8 cellular contexts compared by ENCODE assay signal in genomic region chr12:122951979-122952892, GRCh38. TPM values are rescaled to one million over a fixed set of nuclear protein-coding genes. Genes with fewer than 3 reads are reported as not detected.
DNase-seq lines count a peak whose midpoint lies in the region; ATAC-seq and TF ChIP-seq lines count a peak whose summit lies in the region.

No MANE protein-coding gene starts in this region.

- ATAC-seq in activated B cell treated with CpG ODN at 0.5 μM for 24 hours (ENCODE audit: low read depth) = peak; percentile 96
- ATAC-seq in left colon = peak; percentile 83
- no peak for ATAC-seq in GM18519 (IDR thresholded peaks at IDR 0.05; ENCODE audit: low FRiP score, unreplicated experiment)

- no peak overlapping the region for H3K4me3 Mint-ChIP-seq in activated B cell treated with CpG ODN at 0.5 μM for 24 hours

- H3K27me3 Mint-ChIP-seq in activated B cell treated with CpG ODN at 0.5 μM for 24 hours = no peaks in the 10 kb centered on the region

- peak; percentile 89 for TF ChIP-seq CTCF in HFF-Myc (IDR thresholded peaks at IDR 0.05; ENCODE audit: low read depth, low read length, missing control alignments)
- TF ChIP-seq CTCF in activated B cell treated with CpG ODN at 0.5 μM for 24 hours (IDR thresholded peaks at IDR 0.05) = peak; percentile 79
- peak; percentile 90 for TF ChIP-seq CTCF in cardiac fibroblast (IDR thresholded peaks at IDR 0.05; ENCODE audit: low read depth, low read length)

- H3K4me3 ChIP-seq in HFF-Myc (replicated peaks; ENCODE audit: low read depth, low read length) = no peak overlapping the region
- H3K4me3 ChIP-seq in cardiac fibroblast (replicated peaks in 1 of 2; ENCODE audit: low read depth in 2 of 2, low read length in 2 of 2) = no peak overlapping the region

- H3K36me3 Mint-ChIP-seq in activated B cell treated with CpG ODN at 0.5 μM for 24 hours (ENCODE audit: low read depth) = no peaks in the 10 kb centered on the region

- peak overlapping the region; percentile 18 for H3K27ac Mint-ChIP-seq in activated B cell treated with CpG ODN at 0.5 μM for 24 hours

- peaks cover 24% of the 10 kb centered on the region for H3K4me1 Mint-ChIP-seq in activated B cell treated with CpG ODN at 0.5 μM for 24 hours

- H3K9me3 Mint-ChIP-seq in activated B cell treated with CpG ODN at 0.5 μM for 24 hours = no peaks in the 10 kb centered on the region

- CTCF ChIA-PET in activated B cell treated with CpG ODN at 0.5 μM for 24 hours (lab: Charles Lee) = interaction anchor here (0.6 to 11.6 kb wide), 17 partner anchors 63 to 316 kb away, joined by 3 to 145 read pairs (median 4); no protein-coding TSS in a partner anchor

- intact Hi-C loops in activated B cell treated with CpG ODN at 0.5 μM for 24 hours (cut with micrococcal nuclease) = loop anchor here (1.0 to 2.0 kb wide), 5 partner anchors 72 to 315 kb away; no protein-coding TSS in a partner anchor
- intact Hi-C loops in left colon (cut with DNase I, micrococcal nuclease) = loop anchor here (5.0 kb wide), 3 partner anchors 90 to 160 kb away; no protein-coding TSS in a partner anchor

- POLR2A ChIA-PET in activated B cell treated with CpG ODN at 0.5 μM for 24 hours (lab: Charles Lee) = interaction anchor here (0.5 to 1.7 kb wide), 8 partner anchors 22 to 159 kb away, joined by 3 to 8 read pairs (median 4); partner anchors contain the start of gene OGFOD2

- DNase-seq in GDM1 (lab: John Stamatoyannopoulos, UW) (peak; percentile 53), HFF-Myc (ENCODE audit: extremely low read depth, low read depth) (no peak), NCI-H2029 treated with DMSO at 0.1 percent for 48 hours (lab: John Stamatoyannopoulos, UW) (peak; percentile 12), activated B cell treated with CpG ODN at 0.5 μM for 24 hours (peak; percentile 60), cardiac fibroblast (ENCODE audit: low read depth in 2 of 2) (peak; percentile 77 to 80), left colon (peak; percentile 81 to 84)
- DNase-seq in stimulated activated CD4-positive, alpha-beta T cell treated with anti-CD3 and anti-CD28 coated beads, Interleukin-4, amount 100 ng/mL, for 1 hour = peak; percentile 71

RNA-seq across cellular contexts. Expression of gene ABCB9, which starts 14.0 kb away (rescaled TPM):
- total RNA-seq in activated B cell treated with CpG ODN at 0.5 μM for 24 hours = 2.0 and 4.6 TPM in 2 replicates
- 1 to 10 TPM; 4.6 to 4.9 TPM for total RNA-seq in left colon

RNA-seq across cellular contexts. Expression of gene OGFOD2, which starts 22.8 kb away (rescaled TPM):
- total RNA-seq in activated B cell treated with CpG ODN at 0.5 μM for 24 hours (21.7 and 22.8 TPM in 2 replicates), left colon (10 to 100 TPM; 22.2 to 22.4 TPM)

RNA-seq across cellular contexts. Expression of gene ARL6IP4, which starts 28.2 kb away (rescaled TPM):
- 163 and 178 TPM in 2 replicates for total RNA-seq in activated B cell treated with CpG ODN at 0.5 μM for 24 hours
- total RNA-seq in left colon = 100 to 1,000 TPM; 136 to 158 TPM

RNA-seq across cellular contexts. Expression of gene VPS37B, which starts 56.3 kb away (rescaled TPM):
- total RNA-seq in activated B cell treated with CpG ODN at 0.5 μM for 24 hours (51.4 and 54.1 TPM in 2 replicates), left colon (10 to 100 TPM; 66.4 to 86.7 TPM)
